In the genomic region with DNA sequence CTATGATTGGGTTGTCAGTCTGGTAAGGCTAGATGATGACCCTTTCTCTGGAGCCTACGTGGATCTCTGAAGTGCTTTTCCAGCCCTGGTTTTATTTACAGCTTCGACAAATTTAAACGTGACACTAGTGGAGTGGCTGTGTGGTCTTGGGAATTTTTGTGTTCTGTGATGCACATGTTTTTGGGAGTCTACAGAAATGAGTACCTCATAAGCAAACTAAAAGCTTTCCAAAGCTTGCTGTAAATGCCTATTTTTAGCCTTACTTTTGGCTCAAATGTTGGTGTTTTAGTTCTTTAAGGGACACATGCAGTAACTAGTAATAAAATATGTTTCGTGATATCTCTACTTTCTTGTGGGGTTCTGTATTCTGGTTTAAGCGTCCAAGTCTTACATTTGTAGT, we compare ENCODE assay signal across 9 cellular contexts. TPM values are rescaled to one million over a fixed set of nuclear protein-coding genes. Genes with fewer than 3 reads are reported as not detected.
DNase-seq lines count a peak whose midpoint lies in the region; ATAC-seq, FAIRE-seq and TF ChIP-seq lines count a peak whose summit lies in the region.
"Had no signal": no experiment of that assay in that cellular context is flagged by ENCODE, and none has a peak within 500 bp of the region (broad histone marks: within the 10 kb centered on the region; RNA-seq: fewer than 3 reads in every experiment).

No MANE protein-coding gene starts in this region.

- WGBS in pancreas, 2 donors: 16 to 21% methylated on average over 5 of the region's 5 CpGs

- peak overlapping the region; percentile 80 for H3K4me3 Mint-ChIP-seq in Calu3 (ENCODE audit: low read depth, unreplicated experiment)
- peak overlapping the region; percentile 29 for H3K4me3 Mint-ChIP-seq in endothelial cell (ENCODE audit: unreplicated experiment)

- H3K27me3 Mint-ChIP-seq in Calu3 (ENCODE audit: unreplicated experiment) (no peaks in the 10 kb centered on the region), endothelial cell (ENCODE audit: unreplicated experiment) (peaks cover 14% of the 10 kb centered on the region)

- H3K4me1 Mint-ChIP-seq in Calu3 (ENCODE audit: low read depth, unreplicated experiment) (peaks cover 60% of the 10 kb centered on the region), endothelial cell (ENCODE audit: unreplicated experiment) (peaks cover 33% of the 10 kb centered on the region)

- H3K4me1 ChIP-seq in OCI-LY3 (ENCODE audit: low read length) (peaks cover 48% of the 10 kb centered on the region), pancreas (peaks cover 30 to 54% (median 49%) of the 10 kb centered on the region in 3 donors)

- H3K27me3 ChIP-seq in OCI-LY3 (ENCODE audit: low read depth, low read length) (no peaks in the 10 kb centered on the region), pancreas (no peaks in the 10 kb centered on the region)

- H3K9me3 ChIP-seq in OCI-LY3 (ENCODE audit: insufficient read depth, low read length): no peaks in the 10 kb centered on the region
- no peaks in the 10 kb centered on the region for H3K9me3 ChIP-seq in pancreas

- peak overlapping the region; percentile 85 for H3K27ac Mint-ChIP-seq in Calu3 (ENCODE audit: unreplicated experiment)
- H3K27ac Mint-ChIP-seq in endothelial cell (ENCODE audit: unreplicated experiment): peak overlapping the region; percentile 52

- DNase-seq in Calu3: no peak
- no peak for DNase-seq in endothelial cell (ENCODE audit: low spot score)
- no peak for DNase-seq in pancreas
- no peak for DNase-seq in A172 (ENCODE audit: low spot score)
- DNase-seq in NCI-H1105 (lab: John Stamatoyannopoulos, UW): no peak
- no peak for DNase-seq in stimulated activated CD4-positive, alpha-beta T cell treated with anti-CD3 and anti-CD28 coated beads, Interleukin-2, amount 100 ng/mL, for 24 hours
- DNase-seq: amniotic stem cell had no signal

- peaks cover 95% of the 10 kb centered on the region for H3K79me2 ChIP-seq in OCI-LY3 (ENCODE audit: low read length)

- H3K9ac ChIP-seq in OCI-LY3 (ENCODE audit: low read length): peak overlapping the region; percentile 56

- TF ChIP-seq CTCF in Calu3 (IDR thresholded peaks at IDR 0.05; ENCODE audit: unreplicated experiment) (no peak), OCI-LY3 (IDR thresholded peaks at IDR 0.05; ENCODE audit: low read depth, low read length) (no peak), endothelial cell (IDR thresholded peaks at IDR 0.05; ENCODE audit: unreplicated experiment) (no peak), pancreas (IDR thresholded peaks at IDR 0.05) (no peak)

- intact Hi-C loops in Calu3 (cut with micrococcal nuclease; ENCODE audit: unreplicated experiment): loop anchor here (1.0 to 2.0 kb wide), 4 partner anchors 24 to 108 kb away; no protein-coding TSS in a partner anchor
- intact Hi-C loops in pancreas (cut with DNase I): no loop called here

- H3K4me2 ChIP-seq in OCI-LY3 (ENCODE audit: low read length): peak overlapping the region; percentile 95

- ATAC-seq in pancreas: no peak
- no peak for ATAC-seq in GM21423 (IDR thresholded peaks at IDR 0.05; ENCODE audit: unreplicated experiment)

- BruUV-seq in Calu3 (replicated peaks; lab: Mats Ljungman, UMichigan): no TSS peak

- CTCF ChIA-PET in Calu3 (lab: Charles Lee): interaction anchor here (1.0 to 1.5 kb wide), 2 partner anchors 80 to 108 kb away, joined by 6 read pairs; no protein-coding TSS in a partner anchor

- no peak overlapping the region for H2AFZ ChIP-seq in OCI-LY3 (ENCODE audit: low read depth, low read length)

- H3K36me3 Mint-ChIP-seq in Calu3 (ENCODE audit: insufficient read depth, unreplicated experiment): peaks cover 60% of the 10 kb centered on the region
- peaks cover 4% of the 10 kb centered on the region for H3K36me3 Mint-ChIP-seq in endothelial cell (ENCODE audit: low read depth, unreplicated experiment)

- H3K4me3 ChIP-seq in OCI-LY3 (ENCODE audit: low read length): peak overlapping the region; percentile 78
- peak overlapping the region in 3 of 4 donors; percentile 2 to 99 (median 93) for H3K4me3 ChIP-seq in pancreas

- H3K36me3 ChIP-seq in OCI-LY3 (replicated peaks; ENCODE audit: low read depth, low read length): peaks cover 5% of the 10 kb centered on the region
- H3K36me3 ChIP-seq in pancreas: no peaks in the 10 kb centered on the region

- FAIRE-seq in pancreas (lab: Jason Lieb, UNC): no peak

- H4K20me1 ChIP-seq in OCI-LY3 (ENCODE audit: insufficient read depth, low read length): peaks cover 63% of the 10 kb centered on the region

- H3K9me3 Mint-ChIP-seq in Calu3 (ENCODE audit: low read depth, unreplicated experiment) (no peaks in the 10 kb centered on the region), endothelial cell (ENCODE audit: unreplicated experiment) (no peaks in the 10 kb centered on the region)

- H3K27ac ChIP-seq in OCI-LY3 (ENCODE audit: low read length) (peak overlapping the region; percentile 39), pancreas (peak overlapping the region in 3 of 4 donors; percentile 48 to 73 (median 53))

RNA-seq across cellular contexts. Expression of a gene that starts 3.3 kb away (rescaled TPM):
- total RNA-seq in Calu3 (2022): 317 and 339 TPM in 2 replicates
- total RNA-seq in endothelial cell (ENCODE audit: unreplicated experiment): 198 TPM
- 100 to 1,000 TPM; 108 to 195 (median 119) TPM for total RNA-seq in pancreas
- polyA plus RNA-seq in pancreas: 10 to 100 TPM; 35.8 to 50.4 TPM
- total RNA-seq in A172 (2014; rRNA removed; shearing (Covaris generic)): 76.1 and 78.4 TPM in 2 replicates
